Comparison of ENCODE assay signal across 22 cellular contexts in genomic region chr15:68440136-68440535, GRCh38. TPM values are rescaled to one million over a fixed set of nuclear protein-coding genes. Genes with fewer than 3 reads are reported as not detected.
DNase-seq lines count a peak whose midpoint lies in the region; FAIRE-seq and TF ChIP-seq lines count a peak whose summit lies in the region.
"Had no signal": no experiment of that assay in that cellular context is flagged by ENCODE, and none has a peak within 500 bp of the region (broad histone marks: within the 10 kb centered on the region; RNA-seq: fewer than 3 reads in every experiment).

No MANE protein-coding gene starts in this region.

- no peak for TF ChIP-seq CTCF in kidney (IDR thresholded peaks at IDR 0.05; ENCODE audit: borderline replicate concordance, extremely low read depth, insufficient read depth)

- H3K36me3 ChIP-seq in kidney (ENCODE audit: control insufficient read depth in 1 of 2, insufficient read depth in 2 of 2, low read length in 2 of 2), result no peaks in the 10 kb centered on the region
- H3K36me3 ChIP-seq: SJCRH30 had no signal

- H3K4me1 ChIP-seq in kidney (ENCODE audit: control insufficient read depth in 1 of 2, insufficient read depth in 1 of 2, low read depth in 1 of 2, low read length in 2 of 2), result no peaks in the 10 kb centered on the region
- H3K4me1 ChIP-seq: SJCRH30 had no signal

- FAIRE-seq in HTR-8/SVneo (lab: Jason Lieb, UNC) (peak; percentile 20), kidney (lab: Jason Lieb, UNC) (no peak)
- FAIRE-seq: D721Med, GM12891, GM19239 had no signal

- intact Hi-C loops in kidney (cut with DNase I), result no loop called here

- no peak overlapping the region for H3K4me3 ChIP-seq in kidney (ENCODE audit: low read length in 2 of 2)
- H3K4me3 ChIP-seq: GM23338, PC-9, SJCRH30 had no signal

- DNase-seq in HTR-8/SVneo (ENCODE audit: insufficient read length, low spot score) (no peak), MV-4-11 (lab: John Stamatoyannopoulos, UW) (peak; percentile 56), kidney (peak; percentile 8), ureter (ENCODE audit: low spot score) (peak; percentile 26), dermis blood vessel endothelial cell (no peak)
- no peak for DNase-seq in central memory CD4-positive, alpha-beta T cell
- DNase-seq in stimulated activated naive CD4-positive, alpha-beta T cell treated with Interleukin-2 at 50 U/mL for 16 hours (lab: John Stamatoyannopoulos, UW), result no peak
- DNase-seq: ACHN, C1 segment of cervical spinal cord, Kasumi-1, MM.1S, NCI-H187, NCI-H2107, NCI-H226, NCI-H524 treated with DMSO at 0.1 percent for 48 hours, PC-9, SJCRH30 had no signal

- H3K27ac ChIP-seq in kidney (ENCODE audit: low read depth in 2 of 2, low read length in 2 of 2), result no peak overlapping the region
- H3K27ac ChIP-seq: PC-9, RWPE1, SJCRH30 had no signal

- no peak overlapping the region for H3K9ac ChIP-seq in kidney (ENCODE audit: low read length in 2 of 2)

- H3K9me3 ChIP-seq in kidney (ENCODE audit: control insufficient read depth in 1 of 2, low read length in 2 of 2), result no peaks in the 10 kb centered on the region
- H3K9me3 ChIP-seq: SJCRH30 had no signal

RNA-seq across cellular contexts. Expression of gene ITGA11, which starts 8.2 kb away (rescaled TPM):
- total RNA-seq in kidney (11.1 TPM), ureter (22.8 TPM), dermis blood vessel endothelial cell (3.4 and 12.9 TPM in 2 replicates)
- polyA plus RNA-seq in kidney (ENCODE audit: insufficient read depth, low read depth, low replicate concordance), result 3.4 TPM
- total RNA-seq: SJCRH30 had no signal

Comparison
In these comparisons a context has a peak if more than half of its experiments do, and no peak if none do; other contexts are left out.
1. DNase-seq: peak in MV-4-11 (single experiment), kidney (single experiment) and ureter (single experiment); none in HTR-8/SVneo (single experiment), dermis blood vessel endothelial cell (single experiment), central memory CD4-positive, alpha-beta T cell (single experiment) and stimulated activated naive CD4-positive, alpha-beta T cell treated with Interleukin-2 at 50 U/mL for 16 hours (single experiment).